Comparison of ENCODE assay signal across 27 cellular contexts in the genomic region with DNA sequence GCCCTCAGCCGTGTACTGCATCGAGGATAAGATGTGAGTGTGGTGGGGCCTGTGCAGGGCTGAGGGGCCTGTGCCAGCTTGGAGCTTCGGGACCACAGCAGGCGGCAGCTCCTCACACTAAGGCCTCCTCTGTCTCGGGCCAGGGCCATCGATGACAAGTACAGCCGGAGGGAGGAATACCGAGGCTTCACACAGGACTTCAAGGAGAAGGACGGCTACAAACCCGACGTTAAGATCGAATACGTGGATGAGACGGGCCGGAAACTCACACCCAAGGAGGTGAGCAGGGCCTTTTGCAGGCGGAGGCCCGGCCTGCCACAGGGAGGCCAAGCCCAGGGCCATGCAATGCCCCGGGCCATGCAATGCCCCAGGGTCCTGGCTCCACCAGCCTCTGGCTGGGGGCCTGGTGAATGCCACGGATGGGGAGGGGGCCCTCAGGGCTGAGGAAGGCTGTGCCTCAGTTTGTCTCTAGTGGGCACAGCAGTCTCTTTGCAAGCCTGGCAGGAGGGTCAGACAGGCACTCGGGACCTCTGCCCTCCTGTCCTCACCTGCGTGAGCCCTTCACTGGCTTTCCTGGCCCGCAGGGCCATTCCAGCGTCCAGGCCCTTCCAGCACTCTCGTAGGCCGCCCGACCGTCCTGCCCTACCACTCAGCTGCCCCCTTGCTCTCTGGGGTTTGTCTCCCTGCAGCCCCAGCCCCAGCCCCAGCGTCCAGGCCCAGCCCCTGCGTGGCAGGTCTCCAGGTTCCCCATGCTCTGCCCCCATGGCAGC. TPM values are rescaled to one million over a fixed set of nuclear protein-coding genes. Genes with fewer than 3 reads are reported as not detected.
"Had no signal": no experiment of that assay in that cellular context is flagged by ENCODE, and none has a peak within 500 bp of the region (broad histone marks: within the 10 kb centered on the region; RNA-seq: fewer than 3 reads in every experiment).

No MANE protein-coding gene starts in this region.

- DNase-seq: cortex of kidney; effector memory CD4-positive, alpha-beta T cell; heart left ventricle; hippocampal formation; kidney glomerular epithelial cell; mammary epithelial cell; ovary; right cardiac atrium; small intestine; stimulated activated CD4-positive, alpha-beta T cell treated with anti-CD3 and anti-CD28 coated beads, Interleukin-12 subunit alpha, Interleukin-12 subunit beta, amount 100 ng/mL, for 4 hours; stimulated activated naive CD8-positive, alpha-beta T cell treated with anti-CD3 and anti-CD28 coated beads, Interleukin-15, Interleukin-2, amounts not matched to agents 100 U/mL and 50 U/mL, for 24 hours; thyroid gland; uterus had no signal

- H3K4me1 ChIP-seq: heart left ventricle, suprapubic skin, thyroid gland, upper lobe of left lung, uterus had no signal

- ATAC-seq: esophagus mucosa; left lobe of liver; mucosa of descending colon; naive thymus-derived CD8-positive, alpha-beta T cell; stimulated activated naive CD8-positive, alpha-beta T cell treated with anti-CD3 and anti-CD28 coated beads, Interleukin-15, Interleukin-2, amounts not matched to agents 100 U/mL and 50 U/mL, for 24 hours had no signal

- H3K9me3 ChIP-seq: heart left ventricle, mucosa of descending colon, ovary, suprapubic skin, thyroid gland, upper lobe of left lung, uterus had no signal

- H3K27me3 ChIP-seq: heart left ventricle, ovary, suprapubic skin, thyroid gland, upper lobe of left lung, uterus had no signal

- H3K4me3 ChIP-seq: heart left ventricle, mucosa of descending colon, ovary, suprapubic skin, thyroid gland, upper lobe of left lung, uterus had no signal

- H3K27ac ChIP-seq: heart left ventricle, ovary, suprapubic skin, thyroid gland, upper lobe of left lung, uterus had no signal

- H3K36me3 ChIP-seq: ovary, uterus had no signal

- FAIRE-seq: endometrium, frontal cortex, islet of Langerhans, small intestine had no signal

RNA-seq across cellular contexts. Expression of a gene that starts 32.5 kb away (rescaled TPM):
- total RNA-seq: esophagus mucosa; frontal cortex; glomerular endothelial cell; left lobe of liver; lower leg skin; mammary epithelial cell; naive thymus-derived CD8-positive, alpha-beta T cell; ovary; posterior vena cava; right cardiac atrium; suprapubic skin; uterus had no signal
- polyA plus RNA-seq: fibroblast of lung; heart left ventricle; mammary epithelial cell; naive thymus-derived CD8-positive, alpha-beta T cell; ovary; right cardiac atrium; small intestine had no signal

RNA-seq across cellular contexts. Expression of a gene that starts 34.0 kb away (rescaled TPM):
- total RNA-seq: frontal cortex; left lobe of liver; mucosa of descending colon; naive thymus-derived CD8-positive, alpha-beta T cell had no signal
- polyA plus RNA-seq: naive thymus-derived CD8-positive, alpha-beta T cell; neural cell; small intestine had no signal
